In the genomic region with DNA sequence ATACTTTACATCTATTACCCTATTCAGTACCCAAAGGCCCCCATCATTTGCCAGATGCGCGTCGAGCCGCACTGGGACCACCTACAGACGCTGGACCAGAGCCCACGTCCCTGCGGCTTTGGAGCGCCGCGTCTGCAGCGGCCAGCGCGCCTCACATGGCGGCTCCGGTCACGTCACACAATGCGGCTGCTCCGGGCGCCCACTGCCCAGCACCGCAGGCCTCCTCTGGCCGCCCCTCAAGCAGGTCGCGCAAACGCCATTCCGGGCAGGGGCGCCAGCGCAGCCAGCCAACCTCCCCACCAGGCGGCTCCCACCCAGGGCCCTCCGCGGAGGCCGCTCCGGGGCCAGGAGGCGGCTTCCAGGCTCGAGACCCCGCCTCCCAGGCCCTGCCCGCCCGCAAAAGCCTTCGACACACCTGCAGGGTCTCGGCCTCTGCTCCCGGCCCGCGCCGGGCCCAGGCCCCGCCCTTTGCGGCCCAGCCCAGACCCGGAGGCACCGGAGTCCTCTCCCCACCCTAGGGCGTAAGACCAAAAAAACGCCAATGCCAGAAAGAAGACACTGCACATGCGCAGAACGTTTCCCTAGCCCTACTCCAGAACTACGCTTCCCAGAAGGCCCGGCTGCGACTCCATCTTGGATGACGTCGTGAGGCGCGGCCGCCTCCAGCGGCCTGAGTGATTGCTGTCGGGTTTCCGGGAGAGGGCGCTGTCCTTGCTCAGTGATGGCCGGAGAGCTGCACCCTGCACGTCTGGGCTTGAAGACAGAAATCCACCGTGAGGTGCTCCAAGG, we compare ENCODE assay signal across 8 cellular contexts. TPM values are rescaled to one million over a fixed set of nuclear protein-coding genes. Genes with fewer than 3 reads are reported as not detected.
A peak's percentile ranks its signal among the peaks of the same experiment; 100 is the strongest.
DNase-seq lines count a peak whose midpoint lies in the region; ATAC-seq and TF ChIP-seq lines count a peak whose summit lies in the region.

A gene (minus strand): TSS at position 557 of the 789 bp plus-strand sequence. CDS start 4,925 bp downstream, outside the sequence.

- ATAC-seq in HG02610 (IDR thresholded peaks at IDR 0.05; ENCODE audit: unreplicated experiment) (peak; percentile 96), SK-N-SH treated with all-trans-retinoic acid at 6 μM for 48 hours (peak; percentile 97), thoracic aorta (ENCODE audit: insufficient number of reproducible peaks, low FRiP score, low read depth) (peak; percentile 100)

- DNase-seq in NCI-H1092 (lab: John Stamatoyannopoulos, UW): peak; percentile 95
- peak; percentile 97 for DNase-seq in activated naive CD8-positive, alpha-beta T cell treated with anti-CD3 and anti-CD28 coated beads for 36 hours
- DNase-seq in glutamatergic neuron: peak; percentile 98
- peak; percentile 97 for DNase-seq in osteoblast (ENCODE audit: insufficient read length, low spot score, missing footprints)
- peak; percentile 98 for DNase-seq in thoracic aorta (ENCODE audit: low spot score)

- H2AFZ ChIP-seq in osteoblast (ENCODE audit: low read length): peak within 1 kb of the TSS; percentile 98

- no peaks in the 10 kb centered on the region for H3K27me3 Mint-ChIP-seq in activated naive CD8-positive, alpha-beta T cell treated with anti-CD3 and anti-CD28 coated beads for 36 hours
- no peaks in the 10 kb centered on the region for H3K27me3 Mint-ChIP-seq in glutamatergic neuron (ENCODE audit: unreplicated experiment)

- peaks cover 18% of the 10 kb centered on the region for H3K36me3 Mint-ChIP-seq in activated naive CD8-positive, alpha-beta T cell treated with anti-CD3 and anti-CD28 coated beads for 36 hours
- no peaks in the 10 kb centered on the region for H3K36me3 Mint-ChIP-seq in glutamatergic neuron (ENCODE audit: unreplicated experiment)

- peaks cover 8% of the 10 kb centered on the region for H3K9me3 Mint-ChIP-seq in activated naive CD8-positive, alpha-beta T cell treated with anti-CD3 and anti-CD28 coated beads for 36 hours
- peaks cover 3% of the 10 kb centered on the region for H3K9me3 Mint-ChIP-seq in glutamatergic neuron (ENCODE audit: unreplicated experiment)

- no peaks in the 10 kb centered on the region for H4K20me1 ChIP-seq in osteoblast (ENCODE audit: insufficient read depth, low read length)

- H3K9me3 ChIP-seq in osteoblast (ENCODE audit: low read depth, low read length) (no peaks in the 10 kb centered on the region), thoracic aorta (no peaks in the 10 kb centered on the region)

- H3K4me1 ChIP-seq in osteoblast (ENCODE audit: insufficient read depth, low read length): peaks cover 11% of the 10 kb centered on the region
- H3K4me1 ChIP-seq in thoracic aorta (ENCODE audit: control insufficient read depth in 1 of 2, low read depth in 2 of 2): peaks cover 4 to 12% of the 10 kb centered on the region in 2 donors

- H3K27ac ChIP-seq in osteoblast (ENCODE audit: low read depth, low read length): peak within 1 kb of the TSS; percentile 90
- H3K27ac ChIP-seq in thoracic aorta: peak within 1 kb of the TSS; percentile 95 to 96

- H3K4me3 Mint-ChIP-seq in activated naive CD8-positive, alpha-beta T cell treated with anti-CD3 and anti-CD28 coated beads for 36 hours: peak within 1 kb of the TSS; percentile 90
- H3K4me3 Mint-ChIP-seq in glutamatergic neuron (ENCODE audit: unreplicated experiment): peak within 1 kb of the TSS; percentile 91

- peak within 1 kb of the TSS; percentile 89 for H3K4me2 ChIP-seq in osteoblast (ENCODE audit: insufficient read depth, low read length)

- H3K4me3 ChIP-seq in osteoblast (ENCODE audit: insufficient read depth, low read length) (peak within 1 kb of the TSS; percentile 84), thoracic aorta (peak within 1 kb of the TSS; percentile 84)

- peak; percentile 78 for TF ChIP-seq POLR2A in GM10847 (IDR thresholded peaks at IDR 0.05; ENCODE audit: extremely low read depth, insufficient read length)

- H3K36me3 ChIP-seq in osteoblast (ENCODE audit: insufficient read depth, low read length): no peaks in the 10 kb centered on the region
- H3K36me3 ChIP-seq in thoracic aorta: peaks cover under 1% of the 10 kb centered on the region

- peaks cover 40% of the 10 kb centered on the region for H3K79me2 ChIP-seq in osteoblast (ENCODE audit: insufficient read depth, low read length)

- peaks cover 26% of the 10 kb centered on the region for H3K4me1 Mint-ChIP-seq in activated naive CD8-positive, alpha-beta T cell treated with anti-CD3 and anti-CD28 coated beads for 36 hours
- no peaks in the 10 kb centered on the region for H3K4me1 Mint-ChIP-seq in glutamatergic neuron (ENCODE audit: low read depth, unreplicated experiment)

- H3K27me3 ChIP-seq in osteoblast (ENCODE audit: insufficient read depth, low read length) (no peaks in the 10 kb centered on the region), thoracic aorta (replicated peaks; ENCODE audit: insufficient read depth) (no peaks in the 10 kb centered on the region)

- TF ChIP-seq CTCF in glutamatergic neuron (IDR thresholded peaks at IDR 0.05; ENCODE audit: partially characterized antibody, unreplicated experiment) (peak; percentile 87), osteoblast (IDR thresholded peaks at IDR 0.05; ENCODE audit: extremely low read depth, low read depth, low read length) (peak; percentile 99), thoracic aorta (IDR thresholded peaks at IDR 0.05) (peak; percentile 84)

- H3K27ac Mint-ChIP-seq in activated naive CD8-positive, alpha-beta T cell treated with anti-CD3 and anti-CD28 coated beads for 36 hours: peak within 1 kb of the TSS; percentile 97
- peak within 1 kb of the TSS; percentile 92 for H3K27ac Mint-ChIP-seq in glutamatergic neuron (ENCODE audit: unreplicated experiment)

TF ChIP-seq in SK-N-SH treated with all-trans-retinoic acid at 6 μM for 48 hours, 23 proteins besides CTCF, POLR2A, EP300 and RAD21:
- TF ChIP-seq, protein P1, sequence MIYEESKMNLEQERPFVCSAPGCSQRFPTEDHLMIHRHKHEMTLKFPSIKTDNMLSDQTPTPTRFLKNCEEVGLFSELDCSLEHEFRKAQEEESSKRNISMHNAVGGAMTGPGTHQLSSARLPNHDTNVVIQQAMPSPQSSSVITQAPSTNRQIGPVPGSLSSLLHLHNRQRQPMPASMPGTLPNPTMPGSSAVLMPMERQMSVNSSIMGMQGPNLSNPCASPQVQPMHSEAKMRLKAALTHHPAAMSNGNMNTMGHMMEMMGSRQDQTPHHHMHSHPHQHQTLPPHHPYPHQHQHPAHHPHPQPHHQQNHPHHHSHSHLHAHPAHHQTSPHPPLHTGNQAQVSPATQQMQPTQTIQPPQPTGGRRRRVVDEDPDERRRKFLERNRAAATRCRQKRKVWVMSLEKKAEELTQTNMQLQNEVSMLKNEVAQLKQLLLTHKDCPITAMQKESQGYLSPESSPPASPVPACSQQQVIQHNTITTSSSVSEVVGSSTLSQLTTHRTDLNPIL (CRISPR knock-in tag; IDR thresholded peaks at IDR 0.05; ENCODE audit: low read depth): no peak
- TF ChIP-seq BACH2 (CRISPR knock-in tag; IDR thresholded peaks at IDR 0.05; ENCODE audit: borderline replicate concordance) (no peak), CSDC2 (CRISPR knock-in tag; IDR thresholded peaks at IDR 0.05) (no peak), SNAI2 (CRISPR knock-in tag; IDR thresholded peaks at IDR 0.05) (no peak), ESRRG (CRISPR knock-in tag; IDR thresholded peaks at IDR 0.05) (no peak), PPARA (CRISPR knock-in tag; IDR thresholded peaks at IDR 0.05; ENCODE audit: borderline replicate concordance) (no peak), ZNF8 (CRISPR knock-in tag; IDR thresholded peaks at IDR 0.05) (no peak), OSR1 (CRISPR knock-in tag; IDR thresholded peaks at IDR 0.05) (no peak), ARNTL (CRISPR knock-in tag; IDR thresholded peaks at IDR 0.05; ENCODE audit: borderline replicate concordance, low read depth) (no peak), ZC3H10 (CRISPR knock-in tag; IDR thresholded peaks at IDR 0.05) (no peak)
- TF ChIP-seq, protein P2, sequence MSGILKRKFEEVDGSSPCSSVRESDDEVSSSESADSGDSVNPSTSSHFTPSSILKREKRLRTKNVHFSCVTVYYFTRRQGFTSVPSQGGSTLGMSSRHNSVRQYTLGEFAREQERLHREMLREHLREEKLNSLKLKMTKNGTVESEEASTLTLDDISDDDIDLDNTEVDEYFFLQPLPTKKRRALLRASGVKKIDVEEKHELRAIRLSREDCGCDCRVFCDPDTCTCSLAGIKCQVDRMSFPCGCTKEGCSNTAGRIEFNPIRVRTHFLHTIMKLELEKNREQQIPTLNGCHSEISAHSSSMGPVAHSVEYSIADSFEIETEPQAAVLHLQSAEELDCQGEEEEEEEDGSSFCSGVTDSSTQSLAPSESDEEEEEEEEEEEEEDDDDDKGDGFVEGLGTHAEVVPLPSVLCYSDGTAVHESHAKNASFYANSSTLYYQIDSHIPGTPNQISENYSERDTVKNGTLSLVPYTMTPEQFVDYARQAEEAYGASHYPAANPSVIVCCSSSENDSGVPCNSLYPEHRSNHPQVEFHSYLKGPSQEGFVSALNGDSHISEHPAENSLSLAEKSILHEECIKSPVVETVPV (CRISPR knock-in tag; IDR thresholded peaks at IDR 0.05): no peak

RNA-seq across cellular contexts. Expression of the gene that starts here (rescaled TPM):
- total RNA-seq in activated naive CD8-positive, alpha-beta T cell treated with anti-CD3 and anti-CD28 coated beads for 36 hours: 1 to 10 TPM; 4.2 to 5.5 TPM
- total RNA-seq in glutamatergic neuron (ENCODE audit: unreplicated experiment): 7.7 TPM
- 16.6 and 18.6 TPM in 2 replicates for total RNA-seq in osteoblast
- total RNA-seq in thoracic aorta: 10 to 100 TPM; 22.9 TPM

Comparison
In these comparisons a context has a peak if more than half of its experiments do, and no peak if none do; other contexts are left out.
1. Peak in every context shown above with its lines: DNase-seq, ATAC-seq, H3K4me3 ChIP-seq and H3K27ac ChIP-seq.